Comparison of ENCODE assay signal across 1 cellular context in the genomic region with DNA sequence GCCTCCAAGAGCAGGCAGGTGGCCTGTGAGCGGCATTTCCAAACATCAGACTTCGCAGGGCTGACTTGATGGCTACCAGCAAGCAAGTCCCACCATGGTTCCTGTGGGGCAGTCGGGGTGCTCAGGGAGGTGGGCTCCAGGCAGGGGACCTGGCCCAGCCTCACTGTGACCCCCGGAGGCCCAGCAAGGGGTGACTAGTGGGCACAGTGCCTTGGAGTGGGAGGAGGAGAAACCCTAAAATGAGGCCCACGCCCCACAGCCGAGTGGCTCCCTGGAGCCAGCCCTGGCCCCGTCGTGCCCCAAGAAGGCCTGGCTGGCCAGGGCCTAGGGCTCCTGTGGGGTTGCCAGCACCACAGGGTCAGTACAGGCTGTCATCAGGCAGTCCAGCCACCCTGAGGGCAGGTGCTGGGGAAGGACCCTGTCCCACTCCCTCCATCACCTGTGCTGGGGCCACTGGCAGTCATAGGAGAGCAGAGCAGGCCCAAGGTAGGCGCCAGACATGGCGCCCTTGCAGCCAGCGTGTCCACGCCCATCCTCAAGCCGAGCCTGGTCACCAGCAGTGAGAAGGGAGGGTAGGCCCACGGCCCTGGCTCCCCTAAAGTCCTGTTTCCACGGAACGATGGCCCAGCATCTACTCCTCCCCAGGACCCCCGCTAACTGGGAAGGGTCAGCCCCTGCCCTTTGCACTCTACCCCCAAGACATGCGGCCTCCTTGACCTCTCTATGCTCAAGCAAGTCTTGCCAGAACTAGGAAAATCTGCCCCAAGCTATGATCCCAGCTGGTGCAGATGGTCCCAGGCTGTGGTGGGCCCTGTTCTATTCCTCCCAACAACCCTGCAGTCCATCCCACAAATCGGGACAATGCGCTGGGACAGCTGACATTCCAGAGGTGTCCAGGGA.
TF ChIP-seq lines count a peak whose summit lies in the region.

No MANE protein-coding gene starts in this region.

TF ChIP-seq in IMR-90, 13 proteins besides CTCF, POLR2A, EP300 and RAD21 (continued from another document):
- no peak for TF ChIP-seq MAZ (IDR thresholded peaks at IDR 0.05; ENCODE audit: borderline replicate concordance, low read depth, low read length)
- TF ChIP-seq MXI1 (IDR thresholded peaks at IDR 0.05; ENCODE audit: borderline replicate concordance, low read depth, low read length): no peak
- TF ChIP-seq NFE2L2 (IDR thresholded peaks at IDR 0.05; ENCODE audit: low read depth, low read length): no peak
- no peak for TF ChIP-seq CEBPB (IDR thresholded peaks at IDR 0.05; ENCODE audit: low read depth, low read length)
- TF ChIP-seq, protein P1, sequence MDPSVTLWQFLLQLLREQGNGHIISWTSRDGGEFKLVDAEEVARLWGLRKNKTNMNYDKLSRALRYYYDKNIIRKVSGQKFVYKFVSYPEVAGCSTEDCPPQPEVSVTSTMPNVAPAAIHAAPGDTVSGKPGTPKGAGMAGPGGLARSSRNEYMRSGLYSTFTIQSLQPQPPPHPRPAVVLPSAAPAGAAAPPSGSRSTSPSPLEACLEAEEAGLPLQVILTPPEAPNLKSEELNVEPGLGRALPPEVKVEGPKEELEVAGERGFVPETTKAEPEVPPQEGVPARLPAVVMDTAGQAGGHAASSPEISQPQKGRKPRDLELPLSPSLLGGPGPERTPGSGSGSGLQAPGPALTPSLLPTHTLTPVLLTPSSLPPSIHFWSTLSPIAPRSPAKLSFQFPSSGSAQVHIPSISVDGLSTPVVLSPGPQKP (IDR thresholded peaks at IDR 0.05; ENCODE audit: borderline replicate concordance, low read depth, low read length): no peak
- no peak for TF ChIP-seq RCOR1 (IDR thresholded peaks at IDR 0.05; ENCODE audit: insufficient replicate concordance, low read length)
- TF ChIP-seq MAFK (IDR thresholded peaks at IDR 0.05; ENCODE audit: low read depth, low read length): no peak
- no peak for TF ChIP-seq SMC3 (IDR thresholded peaks at IDR 0.05; ENCODE audit: low read depth, low read length)
